In the genomic region with DNA sequence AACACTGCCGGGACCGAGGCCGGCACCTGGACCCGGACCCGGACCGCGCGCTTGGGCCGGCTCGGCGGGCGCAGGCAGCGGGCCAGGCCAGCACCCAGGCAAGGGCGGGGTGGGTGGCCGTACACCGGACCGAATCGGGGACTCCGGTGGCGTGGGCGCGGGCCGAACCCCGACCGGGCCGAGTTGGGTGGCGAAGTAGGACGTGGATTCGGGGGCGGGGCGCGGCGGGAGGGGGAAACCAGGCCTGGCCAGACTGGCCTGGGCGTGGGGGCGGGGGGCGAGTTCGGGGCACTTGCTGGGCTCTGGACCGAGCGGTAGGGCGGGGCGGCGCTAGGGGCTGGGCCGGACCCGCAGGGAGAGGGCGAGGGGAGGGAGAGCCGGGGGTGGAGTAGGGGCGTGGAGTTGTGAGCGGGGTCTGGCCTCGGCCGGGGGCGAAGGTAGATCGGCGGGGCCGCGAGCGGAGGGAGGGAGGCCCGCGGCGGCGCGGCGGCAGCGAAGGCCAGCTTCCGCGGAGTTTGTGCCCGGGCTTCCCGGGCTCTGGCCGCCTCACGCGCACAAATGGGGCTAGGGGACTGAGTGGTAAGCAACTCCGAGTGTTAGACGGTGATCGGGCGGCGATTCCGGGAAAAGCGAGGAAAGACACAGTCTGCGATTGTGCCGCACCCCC, we compare ENCODE assay signal across 8 cellular contexts. TPM values are rescaled to one million over a fixed set of nuclear protein-coding genes. Genes with fewer than 3 reads are reported as not detected.
A peak's percentile ranks its signal among the peaks of the same experiment; 100 is the strongest.
DNase-seq lines count a peak whose midpoint lies in the region; ATAC-seq and TF ChIP-seq lines count a peak whose summit lies in the region.

No MANE protein-coding gene starts in this region.

- ATAC-seq in SK-N-SH treated with all-trans-retinoic acid at 6 μM for 48 hours (peak; percentile 11), esophagus mucosa (peak; percentile 11), HG03442 (IDR thresholded peaks at IDR 0.05; ENCODE audit: unreplicated experiment) (no peak)

- H3K9me3 ChIP-seq in neuron (ENCODE audit: low read length) = no peaks in the 10 kb centered on the region

- no peaks in the 10 kb centered on the region for H3K36me3 ChIP-seq in neuron (ENCODE audit: insufficient read depth, low read length)

- peaks cover 10% of the 10 kb centered on the region for H3K4me1 ChIP-seq in neuron (ENCODE audit: insufficient read depth, low read length)

- H2AFZ ChIP-seq in neuron (ENCODE audit: low read depth, low read length) = peak overlapping the region; percentile 69

- DNase-seq in NCI-H1417 (lab: John Stamatoyannopoulos, UW) (peak in 2 of 3 experiments; percentile 20 to 27), NCI-H1417 treated with DMSO at 0.1 percent for 48 hours (lab: John Stamatoyannopoulos, UW) (no peak), inferior parietal cortex (ENCODE audit: extremely low spot score) (no peak), A172 (ENCODE audit: low spot score) (no peak)

- H3K27me3 ChIP-seq in neuron (ENCODE audit: insufficient read depth, low read length) = peaks cover 13% of the 10 kb centered on the region

- peak overlapping the region; percentile 53 for H3K4me3 ChIP-seq in neuron (ENCODE audit: low read length)

TF ChIP-seq in SK-N-SH treated with all-trans-retinoic acid at 6 μM for 48 hours, 23 proteins besides CTCF, POLR2A, EP300 and RAD21:
- TF ChIP-seq SNAI2 (CRISPR knock-in tag; IDR thresholded peaks at IDR 0.05) (no peak), ZNF70 (CRISPR knock-in tag; IDR thresholded peaks at IDR 0.05) (no peak), RARB (CRISPR knock-in tag; IDR thresholded peaks at IDR 0.05) (no peak), CSDC2 (CRISPR knock-in tag; IDR thresholded peaks at IDR 0.05) (no peak), ZNF565 (CRISPR knock-in tag; conservative IDR thresholded peaks at IDR 0.05; ENCODE audit: low read depth) (no peak), ZFP3 (CRISPR knock-in tag; IDR thresholded peaks at IDR 0.05) (no peak), ZC3H10 (CRISPR knock-in tag; IDR thresholded peaks at IDR 0.05) (no peak), TOX (CRISPR knock-in tag; IDR thresholded peaks at IDR 0.05; ENCODE audit: borderline replicate concordance) (no peak), ZNF8 (CRISPR knock-in tag; IDR thresholded peaks at IDR 0.05) (no peak), ISL1 (CRISPR knock-in tag; IDR thresholded peaks at IDR 0.05) (no peak), BACH2 (CRISPR knock-in tag; IDR thresholded peaks at IDR 0.05; ENCODE audit: borderline replicate concordance) (no peak), TCF4 (CRISPR knock-in tag; IDR thresholded peaks at IDR 0.05; ENCODE audit: borderline replicate concordance) (no peak)
- TF ChIP-seq, protein P1, sequence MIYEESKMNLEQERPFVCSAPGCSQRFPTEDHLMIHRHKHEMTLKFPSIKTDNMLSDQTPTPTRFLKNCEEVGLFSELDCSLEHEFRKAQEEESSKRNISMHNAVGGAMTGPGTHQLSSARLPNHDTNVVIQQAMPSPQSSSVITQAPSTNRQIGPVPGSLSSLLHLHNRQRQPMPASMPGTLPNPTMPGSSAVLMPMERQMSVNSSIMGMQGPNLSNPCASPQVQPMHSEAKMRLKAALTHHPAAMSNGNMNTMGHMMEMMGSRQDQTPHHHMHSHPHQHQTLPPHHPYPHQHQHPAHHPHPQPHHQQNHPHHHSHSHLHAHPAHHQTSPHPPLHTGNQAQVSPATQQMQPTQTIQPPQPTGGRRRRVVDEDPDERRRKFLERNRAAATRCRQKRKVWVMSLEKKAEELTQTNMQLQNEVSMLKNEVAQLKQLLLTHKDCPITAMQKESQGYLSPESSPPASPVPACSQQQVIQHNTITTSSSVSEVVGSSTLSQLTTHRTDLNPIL (CRISPR knock-in tag; IDR thresholded peaks at IDR 0.05; ENCODE audit: low read depth) = no peak
- TF ChIP-seq, protein P2, sequence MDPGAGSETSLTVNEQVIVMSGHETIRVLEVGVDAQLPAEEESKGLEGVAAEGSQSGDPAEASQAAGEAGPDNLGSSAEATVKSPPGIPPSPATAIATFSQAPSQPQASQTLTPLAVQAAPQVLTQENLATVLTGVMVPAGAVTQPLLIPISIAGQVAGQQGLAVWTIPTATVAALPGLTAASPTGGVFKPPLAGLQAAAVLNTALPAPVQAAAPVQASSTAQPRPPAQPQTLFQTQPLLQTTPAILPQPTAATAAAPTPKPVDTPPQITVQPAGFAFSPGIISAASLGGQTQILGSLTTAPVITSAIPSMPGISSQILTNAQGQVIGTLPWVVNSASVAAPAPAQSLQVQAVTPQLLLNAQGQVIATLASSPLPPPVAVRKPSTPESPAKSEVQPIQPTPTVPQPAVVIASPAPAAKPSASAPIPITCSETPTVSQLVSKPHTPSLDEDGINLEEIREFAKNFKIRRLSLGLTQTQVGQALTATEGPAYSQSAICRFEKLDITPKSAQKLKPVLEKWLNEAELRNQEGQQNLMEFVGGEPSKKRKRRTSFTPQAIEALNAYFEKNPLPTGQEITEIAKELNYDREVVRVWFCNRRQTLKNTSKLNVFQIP (CRISPR knock-in tag; IDR thresholded peaks at IDR 0.05; ENCODE audit: borderline replicate concordance, low read depth) = no peak
- TF ChIP-seq, protein P3, sequence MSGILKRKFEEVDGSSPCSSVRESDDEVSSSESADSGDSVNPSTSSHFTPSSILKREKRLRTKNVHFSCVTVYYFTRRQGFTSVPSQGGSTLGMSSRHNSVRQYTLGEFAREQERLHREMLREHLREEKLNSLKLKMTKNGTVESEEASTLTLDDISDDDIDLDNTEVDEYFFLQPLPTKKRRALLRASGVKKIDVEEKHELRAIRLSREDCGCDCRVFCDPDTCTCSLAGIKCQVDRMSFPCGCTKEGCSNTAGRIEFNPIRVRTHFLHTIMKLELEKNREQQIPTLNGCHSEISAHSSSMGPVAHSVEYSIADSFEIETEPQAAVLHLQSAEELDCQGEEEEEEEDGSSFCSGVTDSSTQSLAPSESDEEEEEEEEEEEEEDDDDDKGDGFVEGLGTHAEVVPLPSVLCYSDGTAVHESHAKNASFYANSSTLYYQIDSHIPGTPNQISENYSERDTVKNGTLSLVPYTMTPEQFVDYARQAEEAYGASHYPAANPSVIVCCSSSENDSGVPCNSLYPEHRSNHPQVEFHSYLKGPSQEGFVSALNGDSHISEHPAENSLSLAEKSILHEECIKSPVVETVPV (CRISPR knock-in tag; IDR thresholded peaks at IDR 0.05) = no peak
- TF ChIP-seq, protein P4, sequence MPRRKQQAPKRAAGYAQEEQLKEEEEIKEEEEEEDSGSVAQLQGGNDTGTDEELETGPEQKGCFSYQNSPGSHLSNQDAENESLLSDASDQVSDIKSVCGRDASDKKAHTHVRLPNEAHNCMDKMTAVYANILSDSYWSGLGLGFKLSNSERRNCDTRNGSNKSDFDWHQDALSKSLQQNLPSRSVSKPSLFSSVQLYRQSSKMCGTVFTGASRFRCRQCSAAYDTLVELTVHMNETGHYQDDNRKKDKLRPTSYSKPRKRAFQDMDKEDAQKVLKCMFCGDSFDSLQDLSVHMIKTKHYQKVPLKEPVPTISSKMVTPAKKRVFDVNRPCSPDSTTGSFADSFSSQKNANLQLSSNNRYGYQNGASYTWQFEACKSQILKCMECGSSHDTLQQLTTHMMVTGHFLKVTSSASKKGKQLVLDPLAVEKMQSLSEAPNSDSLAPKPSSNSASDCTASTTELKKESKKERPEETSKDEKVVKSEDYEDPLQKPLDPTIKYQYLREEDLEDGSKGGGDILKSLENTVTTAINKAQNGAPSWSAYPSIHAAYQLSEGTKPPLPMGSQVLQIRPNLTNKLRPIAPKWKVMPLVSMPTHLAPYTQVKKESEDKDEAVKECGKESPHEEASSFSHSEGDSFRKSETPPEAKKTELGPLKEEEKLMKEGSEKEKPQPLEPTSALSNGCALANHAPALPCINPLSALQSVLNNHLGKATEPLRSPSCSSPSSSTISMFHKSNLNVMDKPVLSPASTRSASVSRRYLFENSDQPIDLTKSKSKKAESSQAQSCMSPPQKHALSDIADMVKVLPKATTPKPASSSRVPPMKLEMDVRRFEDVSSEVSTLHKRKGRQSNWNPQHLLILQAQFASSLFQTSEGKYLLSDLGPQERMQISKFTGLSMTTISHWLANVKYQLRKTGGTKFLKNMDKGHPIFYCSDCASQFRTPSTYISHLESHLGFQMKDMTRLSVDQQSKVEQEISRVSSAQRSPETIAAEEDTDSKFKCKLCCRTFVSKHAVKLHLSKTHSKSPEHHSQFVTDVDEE (CRISPR knock-in tag; IDR thresholded peaks at IDR 0.05) = no peak

RNA-seq across cellular contexts. Expression of gene BCORL1, which starts 1.8 kb away (rescaled TPM):
- 2.6 TPM for total RNA-seq in esophagus mucosa
- total RNA-seq in A172 (2014; rRNA removed; shearing (Covaris generic)) = 0.48 and 0.74 TPM in 2 replicates

Comparison
In these comparisons a context has a peak if more than half of its experiments do, and no peak if none do; other contexts are left out.
1. DNase-seq: peak in NCI-H1417 (2 of 3); none in NCI-H1417 treated with DMSO at 0.1 percent for 48 hours (single experiment), inferior parietal cortex (single experiment) and A172 (single experiment).